In genomic region chr14:89720741-89721315, GRCh38 we compare ENCODE assay signal across 9 cellular contexts.
DNase-seq lines count a peak whose midpoint lies in the region; ATAC-seq lines count a peak whose summit lies in the region.
"Had no signal": no experiment of that assay in that cellular context is flagged by ENCODE, and none has a peak within 500 bp of the region (broad histone marks: within the 10 kb centered on the region; RNA-seq: fewer than 3 reads in every experiment).

No MANE protein-coding gene starts in this region.

- no peak overlapping the region for H3K9ac ChIP-seq in skeletal muscle tissue (ENCODE audit: low read depth in 1 of 3, low read length in 3 of 3)

- peak; percentile 51 for DNase-seq in activated CD4-positive, alpha-beta T cell treated with anti-CD3 and anti-CD28 coated beads for 1 hour
- peak; percentile 58 to 73 (median 65) for DNase-seq in effector memory CD4-positive, alpha-beta T cell
- DNase-seq in OCI-M2 (lab: John Stamatoyannopoulos, UW; ENCODE audit: unreplicated experiment), result no peak
- DNase-seq in COLO829 (ENCODE audit: low spot score), result no peak

- no peak overlapping the region for H3K4me3 ChIP-seq in effector memory CD4-positive, alpha-beta T cell (ENCODE audit: insufficient read depth, low read depth, low read length, poor library complexity, severe bottlenecking)
- no peak overlapping the region for H3K4me3 ChIP-seq in skeletal muscle tissue (ENCODE audit: low read length in 3 of 3)
- H3K4me3 ChIP-seq: psoas muscle had no signal

- H3K4me1 ChIP-seq in effector memory CD4-positive, alpha-beta T cell (ENCODE audit: control insufficient read depth, insufficient read depth, low read length, poor library complexity, severe bottlenecking), result peaks cover 49% of the 10 kb centered on the region
- H3K4me1 ChIP-seq in skeletal muscle tissue (ENCODE audit: control insufficient read depth in 3 of 3, insufficient read depth in 3 of 3, low read length in 3 of 3), result peaks cover 0 to 4% (median 3%) of the 10 kb centered on the region in 3 donors
- H3K4me1 ChIP-seq: psoas muscle had no signal

- no peaks in the 10 kb centered on the region for H3K27me3 ChIP-seq in effector memory CD4-positive, alpha-beta T cell (replicated peaks; ENCODE audit: control insufficient read depth, insufficient read depth, low read length, poor library complexity, severe bottlenecking)
- no peaks in the 10 kb centered on the region for H3K27me3 ChIP-seq in skeletal muscle tissue (ENCODE audit: control insufficient read depth in 3 of 3, insufficient read depth in 3 of 3, low read length in 3 of 3)

- H3K27ac ChIP-seq in effector memory CD4-positive, alpha-beta T cell (ENCODE audit: insufficient read depth, low read length, poor library complexity, severe bottlenecking), result peak overlapping the region; percentile 82
- peak overlapping the region; percentile 46 for H3K27ac ChIP-seq in skeletal muscle tissue (ENCODE audit: low read depth, low read length)
- H3K27ac ChIP-seq: psoas muscle, VCaP had no signal

- H3K36me3 ChIP-seq in effector memory CD4-positive, alpha-beta T cell (ENCODE audit: control insufficient read depth, insufficient read depth, low read length), result no peaks in the 10 kb centered on the region
- H3K36me3 ChIP-seq in skeletal muscle tissue (ENCODE audit: control insufficient read depth in 3 of 3, insufficient read depth in 3 of 3, low read length in 3 of 3), result no peaks in the 10 kb centered on the region

- ATAC-seq in GM19452 (IDR thresholded peaks at IDR 0.05; ENCODE audit: unreplicated experiment), result peak; percentile 68
- ATAC-seq in HG03460 (IDR thresholded peaks at IDR 0.05; ENCODE audit: unreplicated experiment), result peak; percentile 77

- no peaks in the 10 kb centered on the region for H3K9me3 ChIP-seq in effector memory CD4-positive, alpha-beta T cell (ENCODE audit: control insufficient read depth, low read length)
- H3K9me3 ChIP-seq in skeletal muscle tissue (ENCODE audit: control insufficient read depth in 3 of 3, low read length in 3 of 3), result no peaks in the 10 kb centered on the region
- H3K9me3 ChIP-seq: psoas muscle had no signal

Comparison
In these comparisons a context has a peak if more than half of its experiments do, and no peak if none do; other contexts are left out.
1. DNase-seq: peak in activated CD4-positive, alpha-beta T cell treated with anti-CD3 and anti-CD28 coated beads for 1 hour (single experiment) and effector memory CD4-positive, alpha-beta T cell (3 of 3); none in OCI-M2 (single experiment) and COLO829 (single experiment).